Comparison of ENCODE assay signal across 1 cellular context in genomic region chr20:37526238-37526838, GRCh38.
A peak's percentile ranks its signal among the peaks of the same experiment; 100 is the strongest.
TF ChIP-seq lines count a peak whose summit lies in the region.

No MANE protein-coding gene starts in this region.

TF ChIP-seq in K562, 482 proteins besides CTCF, POLR2A, EP300 and RAD21 (continued from another document and continues in another):
- no peak for TF ChIP-seq RREB1 (CRISPR knock-in tag; IDR thresholded peaks at IDR 0.05)
- no peak for TF ChIP-seq RFX1 (IDR thresholded peaks at IDR 0.05)
- no peak for TF ChIP-seq ZNF445 (CRISPR knock-in tag; IDR thresholded peaks at IDR 0.05; ENCODE audit: low read depth)
- 0 out of 2 replicates have a peak, but pooled peaks have one; percentile 23 for TF ChIP-seq MTA3 (IDR thresholded peaks at IDR 0.05; ENCODE audit: borderline replicate concordance)
- TF ChIP-seq, protein P1, sequence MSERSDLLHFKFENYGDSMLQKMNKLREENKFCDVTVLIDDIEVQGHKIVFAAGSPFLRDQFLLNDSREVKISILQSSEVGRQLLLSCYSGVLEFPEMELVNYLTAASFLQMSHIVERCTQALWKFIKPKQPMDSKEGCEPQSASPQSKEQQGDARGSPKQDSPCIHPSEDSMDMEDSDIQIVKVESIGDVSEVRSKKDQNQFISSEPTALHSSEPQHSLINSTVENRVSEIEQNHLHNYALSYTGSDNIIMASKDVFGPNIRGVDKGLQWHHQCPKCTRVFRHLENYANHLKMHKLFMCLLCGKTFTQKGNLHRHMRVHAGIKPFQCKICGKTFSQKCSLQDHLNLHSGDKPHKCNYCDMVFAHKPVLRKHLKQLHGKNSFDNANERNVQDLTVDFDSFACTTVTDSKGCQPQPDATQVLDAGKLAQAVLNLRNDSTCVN (CRISPR knock-in tag; IDR thresholded peaks at IDR 0.05): no peak
- peak; percentile 22; the same call in 1 of the 2 replicates for TF ChIP-seq L3MBTL2 (IDR thresholded peaks at IDR 0.05)
- no peak for TF ChIP-seq ZNF444 (CRISPR knock-in tag; IDR thresholded peaks at IDR 0.05)
- peak; percentile 39; the same call in 1 of the 2 replicates for TF ChIP-seq KLF16 (IDR thresholded peaks at IDR 0.05)
- no peak for TF ChIP-seq XRCC4 (IDR thresholded peaks at IDR 0.05; ENCODE audit: extremely low read depth, insufficient read depth, insufficient read length)
- no peak for TF ChIP-seq SREBF2 (CRISPR knock-in tag; IDR thresholded peaks at IDR 0.05)
- no peak for TF ChIP-seq NFE2L1 (tag; IDR thresholded peaks at IDR 0.05; ENCODE audit: borderline replicate concordance, low read depth)
- TF ChIP-seq RB1 (IDR thresholded peaks at IDR 0.05; ENCODE audit: low read depth): no peak
- TF ChIP-seq TBP (optimal IDR thresholded peaks at IDR 0.05; ENCODE audit: low read depth, low read length): no peak
- TF ChIP-seq POLR2B (IDR thresholded peaks at IDR 0.05; ENCODE audit: low read depth, partially characterized antibody): no peak
- peak in 1 of 2 experiments; percentile 52 for TF ChIP-seq NCOA2 (IDR thresholded peaks at IDR 0.05; ENCODE audit: partially characterized antibody in 2 of 2)
- TF ChIP-seq SMAD4 (CRISPR knock-in tag; conservative IDR thresholded peaks at IDR 0.05): peak; percentile 45; the same call in 1 of the 2 replicates
- TF ChIP-seq ZNF165 (CRISPR knock-in tag; IDR thresholded peaks at IDR 0.05; ENCODE audit: borderline replicate concordance): no peak
- TF ChIP-seq MED1 (CRISPR knock-in tag; IDR thresholded peaks at IDR 0.05; ENCODE audit: borderline replicate concordance): no peak
- TF ChIP-seq TAL1 (IDR thresholded peaks at IDR 0.05): peak; percentile 93
- TF ChIP-seq SP1 (CRISPR knock-in tag; IDR thresholded peaks at IDR 0.05): no peak
- TF ChIP-seq ZNF511 (CRISPR knock-in tag; IDR thresholded peaks at IDR 0.05): no peak
- TF ChIP-seq ZNF583 (CRISPR knock-in tag; IDR thresholded peaks at IDR 0.05): no peak
- TF ChIP-seq ARID2 (IDR thresholded peaks at IDR 0.05): no peak
- TF ChIP-seq, protein P2, sequence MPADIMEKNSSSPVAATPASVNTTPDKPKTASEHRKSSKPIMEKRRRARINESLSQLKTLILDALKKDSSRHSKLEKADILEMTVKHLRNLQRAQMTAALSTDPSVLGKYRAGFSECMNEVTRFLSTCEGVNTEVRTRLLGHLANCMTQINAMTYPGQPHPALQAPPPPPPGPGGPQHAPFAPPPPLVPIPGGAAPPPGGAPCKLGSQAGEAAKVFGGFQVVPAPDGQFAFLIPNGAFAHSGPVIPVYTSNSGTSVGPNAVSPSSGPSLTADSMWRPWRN (IDR thresholded peaks at IDR 0.05; ENCODE audit: low read depth): peak; percentile 94
- TF ChIP-seq ELF4 (CRISPR knock-in tag; IDR thresholded peaks at IDR 0.05): no peak
- no peak for TF ChIP-seq PHB (CRISPR knock-in tag; IDR thresholded peaks at IDR 0.05)
- TF ChIP-seq PHB2 (IDR thresholded peaks at IDR 0.05; ENCODE audit: low read depth): no peak
- no peak for TF ChIP-seq ZNF408 (CRISPR knock-in tag; IDR thresholded peaks at IDR 0.05; ENCODE audit: low read depth)
- TF ChIP-seq ZNF12 (CRISPR knock-in tag; IDR thresholded peaks at IDR 0.05): no peak
- TF ChIP-seq CUX1 (CRISPR knock-in tag; IDR thresholded peaks at IDR 0.05): no peak
- no peak for TF ChIP-seq GABPA (tag; conservative IDR thresholded peaks at IDR 0.05; ENCODE audit: low read depth)
- no peak for TF ChIP-seq MCM5 (IDR thresholded peaks at IDR 0.05; ENCODE audit: low read depth)
- TF ChIP-seq, protein P3, sequence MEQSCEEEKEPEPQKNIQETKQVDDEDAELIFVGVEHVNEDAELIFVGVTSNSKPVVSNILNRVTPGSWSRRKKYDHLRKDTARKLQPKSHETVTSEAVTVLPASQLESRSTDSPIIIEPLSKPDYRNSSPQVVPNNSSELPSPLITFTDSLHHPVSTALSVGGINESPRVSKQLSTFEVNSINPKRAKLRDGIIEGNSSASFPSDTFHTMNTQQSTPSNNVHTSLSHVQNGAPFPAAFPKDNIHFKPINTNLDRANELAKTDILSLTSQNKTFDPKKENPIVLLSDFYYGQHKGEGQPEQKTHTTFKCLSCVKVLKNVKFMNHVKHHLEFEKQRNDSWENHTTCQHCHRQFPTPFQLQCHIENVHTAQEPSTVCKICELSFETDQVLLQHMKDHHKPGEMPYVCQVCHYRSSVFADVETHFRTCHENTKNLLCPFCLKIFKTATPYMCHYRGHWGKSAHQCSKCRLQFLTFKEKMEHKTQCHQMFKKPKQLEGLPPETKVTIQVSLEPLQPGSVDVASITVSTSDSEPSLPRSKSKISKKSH (CRISPR knock-in tag; IDR thresholded peaks at IDR 0.05): no peak
- no peak for TF ChIP-seq SMAD2 (IDR thresholded peaks at IDR 0.05; ENCODE audit: low read depth, low read length)
- no peak for TF ChIP-seq HNRNPK (IDR thresholded peaks at IDR 0.05; ENCODE audit: low read depth, low read length, poor library complexity, severe bottlenecking)
- TF ChIP-seq CBX5 (IDR thresholded peaks at IDR 0.05; ENCODE audit: borderline replicate concordance, low read depth): no peak
- peak in 1 of 2 experiments; percentile 97; a peak in 2 of 4 replicates for TF ChIP-seq HDAC1 (IDR thresholded peaks at IDR 0.05)
- no peak for TF ChIP-seq ARID3B (CRISPR knock-in tag; IDR thresholded peaks at IDR 0.05; ENCODE audit: borderline replicate concordance)
- no peak for TF ChIP-seq GATAD2B (IDR thresholded peaks at IDR 0.05; ENCODE audit: borderline replicate concordance)
- TF ChIP-seq ARID1B (IDR thresholded peaks at IDR 0.05): peak; percentile 92
- TF ChIP-seq SOX6 (IDR thresholded peaks at IDR 0.05): peak; percentile 89
- no peak for TF ChIP-seq HEY1 (CRISPR knock-in tag; IDR thresholded peaks at IDR 0.05; ENCODE audit: borderline replicate concordance)
- no peak for TF ChIP-seq GABPB1 (CRISPR knock-in tag; IDR thresholded peaks at IDR 0.05)
- no peak for TF ChIP-seq PTBP1 (IDR thresholded peaks at IDR 0.05; ENCODE audit: low read depth, low read length)
- TF ChIP-seq ZNF740 (CRISPR knock-in tag; IDR thresholded peaks at IDR 0.05): no peak
- TF ChIP-seq ZNF740 (tag; IDR thresholded peaks at IDR 0.05): peak in 1 of 2 experiments; percentile 48; a peak in 1 of 4 replicates
- no peak for TF ChIP-seq POLR3G (IDR thresholded peaks at IDR 0.05; ENCODE audit: extremely low read depth, insufficient read length, insufficient replicate concordance)
- TF ChIP-seq NFYB (IDR thresholded peaks at IDR 0.05; ENCODE audit: extremely low read depth, insufficient read length): no peak
- peak; percentile 65 for TF ChIP-seq VEZF1 (CRISPR knock-in tag; IDR thresholded peaks at IDR 0.05)
- TF ChIP-seq GABPB2 (CRISPR knock-in tag; conservative IDR thresholded peaks at IDR 0.05): no peak
- TF ChIP-seq HMGN3 (IDR thresholded peaks at IDR 0.05; ENCODE audit: borderline replicate concordance, extremely low read depth, insufficient read length, low read depth, low read length): no peak
- peak; percentile 14 to 49; a peak in 2 of 4 replicates for TF ChIP-seq TRIM24 (IDR thresholded peaks at IDR 0.05)
